Comparison of ENCODE assay signal across 9 cellular contexts in genomic region chr2:66576381-66577330, GRCh38.
DNase-seq lines count a peak whose midpoint lies in the region; ATAC-seq and TF ChIP-seq lines count a peak whose summit lies in the region.
"Had no signal": no experiment of that assay in that cellular context is flagged by ENCODE, and none has a peak within 500 bp of the region (broad histone marks: within the 10 kb centered on the region; RNA-seq: fewer than 3 reads in every experiment).

No MANE protein-coding gene starts in this region.

- intact Hi-C loops in dorsolateral prefrontal cortex (cut with DNase I), result loop anchor here (2.0 to 5.0 kb wide), 3 partner anchors 146 to 934 kb away; no protein-coding TSS in a partner anchor

- no peaks in the 10 kb centered on the region for H3K4me1 ChIP-seq in mesendoderm (ENCODE audit: control insufficient read depth, low read depth, low read length)

- no peak overlapping the region for H2AK5ac ChIP-seq in mesendoderm (ENCODE audit: low read length)

- H3K79me2 ChIP-seq in mesendoderm (ENCODE audit: control insufficient read depth, insufficient read depth, low read length), result no peaks in the 10 kb centered on the region

- no peak overlapping the region for H2BK15ac ChIP-seq in mesendoderm (replicated peaks; ENCODE audit: low read depth)

- H3K79me1 ChIP-seq in mesendoderm (ENCODE audit: low read length), result no peaks in the 10 kb centered on the region

- H3K56ac ChIP-seq in mesendoderm (ENCODE audit: low read length), result peak overlapping the region; percentile 78

- H3K23ac ChIP-seq in mesendoderm (ENCODE audit: low read length), result no peak overlapping the region

- peak overlapping the region in 1 of 59 donors; percentile 89 for H3K27ac ChIP-seq in dorsolateral prefrontal cortex
- no peak overlapping the region for H3K27ac ChIP-seq in mesendoderm (ENCODE audit: low read depth, low read length)
- H3K27ac ChIP-seq: 22Rv1 had no signal

- no peak for ATAC-seq in GM21619 (IDR thresholded peaks at IDR 0.05; ENCODE audit: unreplicated experiment)
- ATAC-seq in HG03469 (IDR thresholded peaks at IDR 0.05; ENCODE audit: unreplicated experiment), result no peak

- no peaks in the 10 kb centered on the region for H3K36me3 ChIP-seq in mesendoderm (ENCODE audit: control insufficient read depth, insufficient read depth, low read length)

- no peak overlapping the region for H4K5ac ChIP-seq in mesendoderm (ENCODE audit: low read length)

- H4K8ac ChIP-seq in mesendoderm (ENCODE audit: low read depth, low read length), result no peak overlapping the region

- peak overlapping the region; percentile 3 for H3K18ac ChIP-seq in mesendoderm (ENCODE audit: low read length)

- WGBS in mesendoderm (ENCODE audit: extremely low coverage, insufficient coverage, low lambda C conversion rate), result no CpG with 5 or more reads among the region's 45 CpGs

- DNase-seq in DMS 273 (lab: John Stamatoyannopoulos, UW; ENCODE audit: unreplicated experiment) (peak; percentile 62), DMS 273 treated with DMSO at 0.1 percent for 48 hours (lab: John Stamatoyannopoulos, UW) (no peak), dorsolateral prefrontal cortex (peak in 1 of 10 donors; percentile 50), mesendoderm (peak; percentile 66), ureter (ENCODE audit: low spot score) (peak; percentile 63), AML-193 (lab: John Stamatoyannopoulos, UW) (no peak)

- peak overlapping the region; percentile 35 for H3K9ac ChIP-seq in mesendoderm (ENCODE audit: low read length)

- H2BK120ac ChIP-seq in mesendoderm (ENCODE audit: low read depth, low read length), result no peak overlapping the region

- H3K27me3 ChIP-seq in dorsolateral prefrontal cortex (peaks cover 23 to 88% (median 67%) of the 10 kb centered on the region in 45 donors), mesendoderm (ENCODE audit: insufficient read depth, low read length, poor library complexity) (peaks cover 14% of the 10 kb centered on the region)

- TF ChIP-seq CTCF in dorsolateral prefrontal cortex (IDR thresholded peaks at IDR 0.05 in 54 of 56, conservative IDR thresholded peaks at IDR 0.05 in 2 of 56; ENCODE audit: low read depth in 1 of 56, partially characterized antibody in 56 of 56), result no peak

- no peak overlapping the region for H3K4ac ChIP-seq in mesendoderm (ENCODE audit: low read depth, low read length)

- no peak overlapping the region for H2BK5ac ChIP-seq in mesendoderm (ENCODE audit: low read length)

- peak overlapping the region; percentile 81 for H3K4me2 ChIP-seq in mesendoderm (ENCODE audit: low read length)

- H3K4me3 ChIP-seq in dorsolateral prefrontal cortex (peak overlapping the region in 42 of 59 donors; percentile 1 to 72 (median 54)), mesendoderm (ENCODE audit: low read length) (peak overlapping the region; percentile 17)

Comparison
In these comparisons a context has a peak if more than half of its experiments do, and no peak if none do; other contexts are left out.
1. DNase-seq: peak in DMS 273 (single experiment), mesendoderm (single experiment) and ureter (single experiment); none in DMS 273 treated with DMSO at 0.1 percent for 48 hours (single experiment) and AML-193 (0 of 2).